ENCODE assay signal across 8 cellular contexts in genomic region chr11:57514538-57515331, GRCh38. TPM values are rescaled to one million over a fixed set of nuclear protein-coding genes. Genes with fewer than 3 reads are reported as not detected.
DNase-seq lines count a peak whose midpoint lies in the region; ATAC-seq and TF ChIP-seq lines count a peak whose summit lies in the region.

No MANE protein-coding gene starts in this region.

- 0 to 1% (median 0%) methylated on average over 43 to 57 of the region's 57 CpGs for WGBS in adrenal gland, 4 donors
- WGBS in iPS DF 6.9 (ENCODE audit: insufficient coverage, insufficient read length): no CpG with 5 or more reads among the region's 57 CpGs

- DNase-seq in AG20443 (ENCODE audit: low spot score): peak; percentile 73
- DNase-seq in SJSA1 (ENCODE audit: low read depth in 1 of 2, low spot score in 2 of 2): peak; percentile 55 to 74
- DNase-seq in adrenal gland: peak; percentile 40 to 65 (median 54)
- no peak for DNase-seq in iPS DF 6.9 (ENCODE audit: low read depth, low spot score)
- DNase-seq in NCI-H1930 (lab: John Stamatoyannopoulos, UW): no peak

- no peak for TF ChIP-seq CTCF in adrenal gland (IDR thresholded peaks at IDR 0.05)

- H3K4me3 ChIP-seq in SJSA1: peak overlapping the region; percentile 71
- H3K4me3 ChIP-seq in adrenal gland: peak overlapping the region; percentile 36 to 96 (median 80)
- H3K4me3 ChIP-seq in iPS DF 6.9 (ENCODE audit: low read length): peak overlapping the region; percentile 64; the same call in 1 of the 2 replicates
- peak overlapping the region; percentile 56 to 76 (median 73) for H3K4me3 ChIP-seq in skin epidermis

- H3K36me3 ChIP-seq in SJSA1 (0 out of 2 replicates have a peak, but pooled peaks cover 6% of the 10 kb centered on the region), adrenal gland (replicated peaks in 1 of 2) (no peaks in the 10 kb centered on the region), iPS DF 6.9 (ENCODE audit: control insufficient read depth, insufficient read depth, low read length) (no peaks in the 10 kb centered on the region)

- 0 out of 2 replicates have a peak, but pooled peaks cover 2% of the 10 kb centered on the region for H3K9me3 ChIP-seq in SJSA1 (replicated peaks)
- H3K9me3 ChIP-seq in adrenal gland (replicated peaks in 1 of 3): no peaks in the 10 kb centered on the region
- no peaks in the 10 kb centered on the region for H3K9me3 ChIP-seq in iPS DF 6.9 (ENCODE audit: control insufficient read depth, insufficient read depth, low read length)

- H3K27ac ChIP-seq in SJSA1 (no peak overlapping the region), adrenal gland (peak overlapping the region in 3 of 5 donors; percentile 4 to 54 (median 27)), iPS DF 6.9 (ENCODE audit: low read length) (no peak overlapping the region), skin epidermis (peak overlapping the region in 19 of 21 experiments; percentile 3 to 82 (median 64))

- H3K27me3 ChIP-seq in SJSA1 (replicated peaks) (no peaks in the 10 kb centered on the region), adrenal gland (no peaks in the 10 kb centered on the region), iPS DF 6.9 (ENCODE audit: control insufficient read depth, insufficient read depth, low read length) (peaks cover 3% of the 10 kb centered on the region; the same call in 1 of the 2 replicates)

- ATAC-seq in HG03442 (IDR thresholded peaks at IDR 0.05; ENCODE audit: unreplicated experiment): peak; percentile 40

- TF ChIP-seq POLR2A in GM19099 (IDR thresholded peaks at IDR 0.05; ENCODE audit: extremely low read depth, insufficient read length, low read depth): peak; percentile 46
- no peak for TF ChIP-seq POLR2A in adrenal gland (IDR thresholded peaks at IDR 0.05)

- intact Hi-C loops in adrenal gland (cut with DNase I): no loop called here

- H3K4me1 ChIP-seq in SJSA1 (replicated peaks): peaks cover 13% of the 10 kb centered on the region
- peaks cover 7 to 14% of the 10 kb centered on the region in 2 donors for H3K4me1 ChIP-seq in adrenal gland (replicated peaks in 1 of 2)
- peaks cover 1% of the 10 kb centered on the region; the same call in 1 of the 2 replicates for H3K4me1 ChIP-seq in iPS DF 6.9 (ENCODE audit: control insufficient read depth, insufficient read depth, low read length)

RNA-seq across cellular contexts. Expression of gene SLC43A1, which starts 0.8 kb away (rescaled TPM):
- 6.0 and 6.4 TPM in 2 replicates for total RNA-seq in SJSA1 (2014; rRNA removed; shearing (Covaris generic))
- 10 to 100 TPM in 7 of 8 donors, 1 to 10 TPM in 1; 6.8 to 32.3 (median 26.4) TPM for total RNA-seq in adrenal gland
- polyA plus RNA-seq in adrenal gland: 10 to 100 TPM in 2 of 3 donors, 1 to 10 TPM in 1; 3.8 to 24.8 (median 14.8) TPM

RNA-seq across cellular contexts. Expression of gene TIMM10, which starts 15.8 kb away (rescaled TPM):
- total RNA-seq in SJSA1 (2014; rRNA removed; shearing (Covaris generic)): 105 and 157 TPM in 2 replicates
- 10 to 100 TPM; 35.6 to 89.0 (median 53.7) TPM for total RNA-seq in adrenal gland
- polyA plus RNA-seq in adrenal gland: 10 to 100 TPM; 23.9 to 72.5 (median 48.8) TPM

RNA-seq across cellular contexts. Expression of gene SMTNL1, which starts 22.7 kb away (rescaled TPM):
- total RNA-seq in SJSA1 (2014; rRNA removed; shearing (Covaris generic)): not detected in 2 replicates
- under 1 TPM in 1 of 8 donors, not detected in 7; 0.30 TPM for total RNA-seq in adrenal gland
- not detected for polyA plus RNA-seq in adrenal gland

RNA-seq across cellular contexts. Expression of gene UBE2L6, which starts 52.7 kb away (rescaled TPM):
- 8.6 and 17.3 TPM in 2 replicates for total RNA-seq in SJSA1 (2014; rRNA removed; shearing (Covaris generic))
- 100 to 1,000 TPM in 2 of 8 donors, 10 to 100 TPM in 6; 38.7 to 108 (median 83.0) TPM for total RNA-seq in adrenal gland
- polyA plus RNA-seq in adrenal gland: 10 to 100 TPM; 38.0 to 89.4 (median 38.2) TPM

RNA-seq across cellular contexts. Expression of gene RTN4RL2, which starts 54.4 kb away (rescaled TPM):
- not detected in 2 replicates for total RNA-seq in SJSA1 (2014; rRNA removed; shearing (Covaris generic))
- 1 to 10 TPM in 3 of 8 donors, under 1 TPM in 4, not detected in 1; 0.24 to 2.1 (median 0.71) TPM for total RNA-seq in adrenal gland
- polyA plus RNA-seq in adrenal gland: 1 to 10 TPM in 1 of 3 donors, under 1 TPM in 1, not detected in 1; 0.56 to 1.0 TPM

Comparison
In these comparisons a context has a peak if more than half of its experiments do, and no peak if none do; other contexts are left out.
1. DNase-seq: peak in AG20443 (single experiment), SJSA1 (2 of 2) and adrenal gland (7 of 7); none in iPS DF 6.9 (single experiment) and NCI-H1930 (0 of 2).
2. H3K27ac ChIP-seq: peak in adrenal gland (3 of 5) and skin epidermis (19 of 21); none in SJSA1 (single experiment) and iPS DF 6.9 (single experiment).
3. Peak in every context shown above with its lines, with median percentiles within 50 percentile points of each other: H3K4me3 ChIP-seq.